Comparison of ENCODE assay signal across 8 cellular contexts in the genomic region with DNA sequence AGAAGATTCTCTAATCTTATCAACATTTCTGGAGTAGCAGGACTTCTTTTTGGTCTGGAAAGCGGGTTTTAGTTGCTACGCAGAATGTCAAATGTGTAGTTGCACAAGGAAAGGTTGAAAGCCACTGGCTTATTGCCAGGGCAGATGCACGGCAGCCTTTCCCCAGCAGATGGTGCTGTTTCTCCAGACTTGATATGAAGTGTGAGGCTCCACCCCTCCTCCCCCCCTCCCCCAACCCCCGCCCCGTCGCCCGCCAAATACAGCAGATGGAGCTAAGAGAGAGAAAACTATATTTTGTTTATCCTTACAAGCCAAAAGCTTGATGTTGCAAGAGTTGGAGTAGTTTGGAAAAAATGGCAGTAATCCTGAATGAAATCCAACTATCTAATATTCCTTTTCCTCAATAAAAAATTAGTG. TPM values are rescaled to one million over a fixed set of nuclear protein-coding genes. Genes with fewer than 3 reads are reported as not detected.
DNase-seq lines count a peak whose midpoint lies in the region; ATAC-seq and TF ChIP-seq lines count a peak whose summit lies in the region.

No MANE protein-coding gene starts in this region.

- intact Hi-C loops in upper lobe of right lung (cut with DNase I): no loop called here

- H3K36me3 ChIP-seq in H7 (replicated peaks; ENCODE audit: control insufficient read depth, insufficient read depth, low read length) (peaks cover 23% of the 10 kb centered on the region), Loucy (ENCODE audit: insufficient read depth, low read length) (peaks cover 57% of the 10 kb centered on the region), SJCRH30 (peaks cover 49% of the 10 kb centered on the region), upper lobe of right lung (peaks cover 32% of the 10 kb centered on the region)

- H4K20me1 ChIP-seq in Loucy (ENCODE audit: insufficient read depth, low read length, poor library complexity, severe bottlenecking): no peaks in the 10 kb centered on the region

- no peak overlapping the region for H3K4me2 ChIP-seq in Loucy (ENCODE audit: low read depth, low read length, poor library complexity, severe bottlenecking)

- H3F3A ChIP-seq in Loucy (ENCODE audit: low read depth): no peaks in the 10 kb centered on the region; the same call in 1 of the 2 replicates

- H3K9me3 ChIP-seq in Loucy (ENCODE audit: insufficient read depth, low read depth, low read length): no peaks in the 10 kb centered on the region
- no peaks in the 10 kb centered on the region for H3K9me3 ChIP-seq in SJCRH30 (replicated peaks)
- no peaks in the 10 kb centered on the region for H3K9me3 ChIP-seq in upper lobe of right lung

- H3K9me2 ChIP-seq in Loucy (replicated peaks; ENCODE audit: low read depth, low read length): no peaks in the 10 kb centered on the region

- H3K27ac ChIP-seq in SJCRH30 (no peak overlapping the region), upper lobe of right lung (no peak overlapping the region)

- no peak overlapping the region for H2AFZ ChIP-seq in Loucy (ENCODE audit: low read length)

- DNase-seq in GDM1 (lab: John Stamatoyannopoulos, UW) (peak; percentile 57), H7 (peak; percentile 93), SJCRH30 (peak; percentile 85 to 96), glomerular endothelial cell (ENCODE audit: extremely low read depth, low read depth, low spot score) (peak; percentile 64), pons (ENCODE audit: low spot score) (peak; percentile 92), upper lobe of right lung (peak; percentile 84)
- DNase-seq in activated gamma-delta T cell treated with anti-CD3 and anti-CD28 coated beads, Interleukin-2, amount 50 U/mL, for 16 hours (ENCODE audit: low read depth): peak; percentile 75

- no peaks in the 10 kb centered on the region for H3K79me2 ChIP-seq in Loucy (ENCODE audit: insufficient read depth, low read length)

- H3K9ac ChIP-seq in Loucy (ENCODE audit: low read depth, low read length, poor library complexity, severe bottlenecking): no peak overlapping the region

- TF ChIP-seq CTCF in Loucy (conservative IDR thresholded peaks at IDR 0.05; ENCODE audit: low read length) (peak; percentile 63), upper lobe of right lung (IDR thresholded peaks at IDR 0.05) (peak; percentile 93)

- H3K4me3 ChIP-seq in H7 (ENCODE audit: insufficient read depth, low read depth, low read length): no peak overlapping the region
- H3K4me3 ChIP-seq in Loucy (ENCODE audit: low read length, poor library complexity, severe bottlenecking): no peak overlapping the region
- no peak overlapping the region for H3K4me3 ChIP-seq in SJCRH30
- no peak overlapping the region for H3K4me3 ChIP-seq in upper lobe of right lung

- H3K4me1 ChIP-seq in Loucy (ENCODE audit: insufficient read depth, low read length, poor library complexity, severe bottlenecking) (no peaks in the 10 kb centered on the region), SJCRH30 (no peaks in the 10 kb centered on the region; the same call in 1 of the 2 replicates), upper lobe of right lung (peaks cover 7% of the 10 kb centered on the region)

- peak; percentile 96 for ATAC-seq in upper lobe of right lung

- H3K27me3 ChIP-seq in H7 (ENCODE audit: control insufficient read depth, insufficient read depth, low read length): no peaks in the 10 kb centered on the region
- H3K27me3 ChIP-seq in Loucy (ENCODE audit: insufficient read depth, low read length, poor library complexity, severe bottlenecking): no peaks in the 10 kb centered on the region
- H3K27me3 ChIP-seq in SJCRH30: no peaks in the 10 kb centered on the region
- no peaks in the 10 kb centered on the region for H3K27me3 ChIP-seq in upper lobe of right lung

RNA-seq across cellular contexts. Expression of gene ENOPH1, which starts 32.0 kb away (rescaled TPM):
- 96.7 and 103 TPM in 2 replicates for total RNA-seq in H7 (2014; rRNA removed; shearing (Covaris generic))
- 98.9 and 107 TPM in 2 replicates for total RNA-seq in SJCRH30 (2014; rRNA removed; shearing (Covaris generic))
- total RNA-seq in glomerular endothelial cell (28.8 and 36.1 TPM in 2 replicates), upper lobe of right lung (29.7 TPM)

RNA-seq across cellular contexts. Expression of gene HNRNPDL, which starts 32.2 kb away (rescaled TPM):
- total RNA-seq in H7 (2014; rRNA removed; shearing (Covaris generic)): 180 and 204 TPM in 2 replicates
- total RNA-seq in SJCRH30 (2014; rRNA removed; shearing (Covaris generic)): 384 and 414 TPM in 2 replicates
- total RNA-seq in glomerular endothelial cell: 127 and 142 TPM in 2 replicates
- total RNA-seq in upper lobe of right lung: 167 TPM
